9 cellular contexts compared by ENCODE assay signal in the genomic region with DNA sequence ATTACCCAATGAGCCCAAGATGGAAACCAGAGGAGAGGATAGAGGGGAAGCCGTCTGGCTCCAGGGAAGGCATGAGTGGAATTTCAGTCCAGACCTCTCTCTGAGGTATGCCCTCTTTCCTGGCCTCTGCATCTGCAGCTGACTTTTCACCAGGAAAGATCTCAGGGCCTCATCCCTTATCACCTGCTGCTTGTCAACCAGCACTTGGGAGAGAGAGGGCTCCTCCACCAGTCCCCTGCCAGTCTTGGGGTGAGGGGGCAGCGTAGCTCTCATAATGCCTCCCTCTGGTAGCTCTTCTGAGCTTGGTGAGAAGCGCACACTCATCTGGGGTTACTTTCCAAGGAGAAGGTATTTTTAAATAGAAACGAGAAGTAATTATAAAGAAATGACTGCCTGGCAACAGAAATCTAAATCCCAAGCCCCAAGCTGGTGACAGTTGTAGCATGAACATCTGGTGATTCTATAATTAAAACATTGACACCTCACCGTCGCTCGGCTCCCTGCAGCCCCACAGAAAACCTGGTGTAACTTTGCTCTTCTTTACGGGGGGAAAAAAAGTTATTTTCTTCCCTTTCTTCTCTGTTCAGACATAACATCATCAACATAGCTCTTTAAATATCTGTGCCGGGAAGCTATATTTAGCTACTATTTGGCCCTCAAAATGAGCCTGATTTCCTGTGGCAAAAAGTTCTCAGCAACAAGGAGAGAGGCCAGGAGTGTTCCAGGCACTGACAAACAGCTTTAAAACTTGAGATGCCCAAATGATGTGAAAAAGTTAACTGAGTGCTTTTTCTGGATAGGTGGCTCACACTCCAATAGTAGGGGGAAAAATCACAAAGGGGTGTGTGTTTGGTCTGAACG. TPM values are rescaled to one million over a fixed set of nuclear protein-coding genes. Genes with fewer than 3 reads are reported as not detected.
A peak's percentile ranks its signal among the peaks of the same experiment; 100 is the strongest.
DNase-seq lines count a peak whose midpoint lies in the region; ATAC-seq and TF ChIP-seq lines count a peak whose summit lies in the region.
"Had no signal": no experiment of that assay in that cellular context is flagged by ENCODE, and none has a peak within 500 bp of the region (broad histone marks: within the 10 kb centered on the region; RNA-seq: fewer than 3 reads in every experiment).

No MANE protein-coding gene starts in this region.

- H3K27me3 ChIP-seq in esophagus muscularis mucosa, result no peaks in the 10 kb centered on the region

- peaks cover 8% of the 10 kb centered on the region in 2 donors for H3K36me3 Mint-ChIP-seq in naive B cell
- H3K36me3 Mint-ChIP-seq in activated naive CD4-positive, alpha-beta T cell treated with anti-CD3 and anti-CD28 coated beads, Interleukin-2, amount 10 ng/mL, durations not matched to agents 7 days and 5 days, result no peaks in the 10 kb centered on the region

- H3K4me1 ChIP-seq in esophagus muscularis mucosa, result peaks cover 29 to 36% (median 34%) of the 10 kb centered on the region in 4 donors

- H3K36me3 ChIP-seq in esophagus muscularis mucosa, result peaks cover 0 to under 1% (median 0%) of the 10 kb centered on the region in 4 donors

- no peak for TF ChIP-seq EP300 in esophagus muscularis mucosa (IDR thresholded peaks at IDR 0.05)

- no peaks in the 10 kb centered on the region for H3K27me3 Mint-ChIP-seq in naive B cell
- peaks cover 21% of the 10 kb centered on the region for H3K27me3 Mint-ChIP-seq in activated naive CD4-positive, alpha-beta T cell treated with anti-CD3 and anti-CD28 coated beads, Interleukin-2, amount 10 ng/mL, durations not matched to agents 7 days and 5 days

- no peak for TF ChIP-seq POLR2A in esophagus muscularis mucosa (IDR thresholded peaks at IDR 0.05; ENCODE audit: low read depth)

- 8% methylated on average over 10 of the region's 10 CpGs for WGBS in esophagus muscularis mucosa

- peak; percentile 62 for DNase-seq in AG10803 (ENCODE audit: low read depth)
- peak; percentile 98 to 100 for DNase-seq in NOMO-1 (lab: John Stamatoyannopoulos, UW; ENCODE audit: unreplicated experiment in 2 of 2)
- no peak for DNase-seq in esophagus muscularis mucosa (ENCODE audit: extremely low spot score)
- DNase-seq in naive B cell, result no peak
- no peak for DNase-seq in activated naive CD4-positive, alpha-beta T cell treated with anti-CD3 and anti-CD28 coated beads, Interleukin-2, amount 10 ng/mL, durations not matched to agents 7 days and 5 days
- no peak for DNase-seq in activated T-cell treated with anti-CD3 and anti-CD28 coated beads, Interleukin-2, amount 50 U/mL, for 48 hours
- DNase-seq: activated T-cell treated with anti-CD3 and anti-CD28 coated beads, Interleukin-2, amount 50 U/mL, for 4 hours had no signal

- H3K9me3 ChIP-seq in esophagus muscularis mucosa, result peaks cover 0 to 14% (median 10%) of the 10 kb centered on the region in 4 donors

- peak overlapping the region in 5 of 6 donors; percentile 11 to 92 (median 57) for H3K27ac Mint-ChIP-seq in naive B cell
- H3K27ac Mint-ChIP-seq in activated naive CD4-positive, alpha-beta T cell treated with anti-CD3 and anti-CD28 coated beads, Interleukin-2, amount 10 ng/mL, durations not matched to agents 7 days and 5 days, result no peak overlapping the region

- H3K4me3 ChIP-seq in AG10803 (ENCODE audit: low read length) (peak overlapping the region; percentile 1), esophagus muscularis mucosa (peak overlapping the region in 2 of 4 donors; percentile 5 to 20)

- TF ChIP-seq CTCF in AG10803 (conservative IDR thresholded peaks at IDR 0.05; ENCODE audit: low read length) (no peak), esophagus muscularis mucosa (IDR thresholded peaks at IDR 0.05) (no peak)

- ATAC-seq in naive B cell (ENCODE audit: low read depth in 2 of 2) (peak in 1 of 2 donors; percentile 52), HG03469 (IDR thresholded peaks at IDR 0.05; ENCODE audit: unreplicated experiment) (no peak), GM21390 (IDR thresholded peaks at IDR 0.05; ENCODE audit: unreplicated experiment) (no peak)
- ATAC-seq: activated T-cell treated with anti-CD3 and anti-CD28 coated beads, Interleukin-2, amount 50 U/mL, for 4 hours had no signal

- H3K27ac ChIP-seq in esophagus muscularis mucosa (replicated peaks in 1 of 4), result peak overlapping the region; percentile 67 to 81 (median 78)

- H3K4me1 Mint-ChIP-seq in naive B cell, result peaks cover 24 to 33% (median 28%) of the 10 kb centered on the region in 3 donors
- H3K4me1 Mint-ChIP-seq in activated naive CD4-positive, alpha-beta T cell treated with anti-CD3 and anti-CD28 coated beads, Interleukin-2, amount 10 ng/mL, durations not matched to agents 7 days and 5 days, result no peaks in the 10 kb centered on the region

- peaks cover 2 to 32% (median 19%) of the 10 kb centered on the region in 7 donors for H3K9me3 Mint-ChIP-seq in naive B cell
- peaks cover 17% of the 10 kb centered on the region for H3K9me3 Mint-ChIP-seq in activated naive CD4-positive, alpha-beta T cell treated with anti-CD3 and anti-CD28 coated beads, Interleukin-2, amount 10 ng/mL, durations not matched to agents 7 days and 5 days

- CTCF ChIA-PET in activated naive CD4-positive, alpha-beta T cell treated with anti-CD3 and anti-CD28 coated beads, Interleukin-2, amount 10 ng/mL, durations not matched to agents 7 days and 5 days (lab: Charles Lee), result no interaction called here

- H3K4me3 Mint-ChIP-seq in naive B cell, result peak overlapping the region in 7 of 8 donors; percentile 14 to 76 (median 54)
- H3K4me3 Mint-ChIP-seq in activated naive CD4-positive, alpha-beta T cell treated with anti-CD3 and anti-CD28 coated beads, Interleukin-2, amount 10 ng/mL, durations not matched to agents 7 days and 5 days, result no peak overlapping the region
- H3K4me3 Mint-ChIP-seq: activated T-cell treated with anti-CD3 and anti-CD28 coated beads, Interleukin-2, amount 50 U/mL, for 4 hours had no signal

- intact Hi-C loops in esophagus muscularis mucosa (cut with DNase I), result no loop called here

RNA-seq across cellular contexts. Expression of a gene that starts 26.9 kb away (rescaled TPM):
- total RNA-seq in esophagus muscularis mucosa, result 10 to 100 TPM; 15.8 to 33.2 (median 22.8) TPM
- polyA plus RNA-seq in naive B cell (ENCODE audit: low read depth in 6 of 6), result 1 to 10 TPM; 2.5 to 7.8 (median 4.3) TPM

Comparison
In these comparisons a context has a peak if more than half of its experiments do, and no peak if none do; other contexts are left out.
1. DNase-seq: peak in AG10803 (single experiment) and NOMO-1 (2 of 2); none in esophagus muscularis mucosa (single experiment), naive B cell (single experiment), activated naive CD4-positive, alpha-beta T cell treated with anti-CD3 and anti-CD28 coated beads, Interleukin-2, amount 10 ng/mL, durations not matched to agents 7 days and 5 days (single experiment) and activated T-cell treated with anti-CD3 and anti-CD28 coated beads, Interleukin-2, amount 50 U/mL, for 48 hours (0 of 2).